Comparison of ENCODE assay signal across 8 cellular contexts in the genomic region with DNA sequence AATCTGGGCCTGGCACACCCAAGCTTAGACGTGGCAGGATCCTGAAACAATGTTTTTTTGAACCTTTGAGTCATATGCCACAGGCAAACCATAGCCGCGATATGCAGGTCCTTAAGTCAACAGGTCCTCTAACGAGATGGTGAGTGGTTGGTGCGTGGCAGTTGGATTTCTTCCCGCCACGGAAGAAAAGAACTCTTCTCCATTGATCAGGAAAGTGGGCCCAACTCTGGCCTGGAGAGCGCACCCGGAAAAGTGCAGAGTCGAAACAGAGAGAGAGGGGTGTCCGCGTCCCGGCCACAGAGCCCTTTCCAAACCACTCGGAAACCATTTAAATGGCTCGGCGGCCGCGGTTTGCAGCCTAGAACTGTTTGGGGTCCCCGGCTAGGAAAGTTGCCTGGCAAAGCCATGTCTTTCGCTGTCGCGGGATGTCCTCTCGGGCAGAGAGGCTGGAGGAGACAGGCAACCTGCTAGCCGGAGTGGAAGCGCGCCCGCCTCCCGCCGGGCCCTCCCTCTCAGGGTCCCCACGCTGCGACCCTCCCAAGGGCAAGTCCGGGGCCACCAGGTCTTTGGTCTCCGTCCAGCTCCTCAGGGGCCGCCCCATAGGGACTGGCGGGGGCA. TPM values are rescaled to one million over a fixed set of nuclear protein-coding genes. Genes with fewer than 3 reads are reported as not detected.
DNase-seq lines count a peak whose midpoint lies in the region; ATAC-seq and TF ChIP-seq lines count a peak whose summit lies in the region.

No MANE protein-coding gene starts in this region.

- no peaks in the 10 kb centered on the region for H3K27me3 ChIP-seq in esophagus (ENCODE audit: control insufficient read depth in 1 of 2, insufficient read depth in 2 of 2, low read length in 2 of 2)

- no peaks in the 10 kb centered on the region for H3K36me3 ChIP-seq in esophagus (ENCODE audit: control insufficient read depth in 2 of 2, insufficient read depth in 2 of 2, low read length in 1 of 2)

- H3K4me1 Mint-ChIP-seq in nephron = peaks cover 16% of the 10 kb centered on the region

- peaks cover 66% of the 10 kb centered on the region for H3K27me3 Mint-ChIP-seq in nephron (ENCODE audit: low read depth)

- ATAC-seq in HG02610 (IDR thresholded peaks at IDR 0.05; ENCODE audit: unreplicated experiment) (no peak), omental fat pad (ENCODE audit: low FRiP score) (no peak)

- peak overlapping the region; percentile 88 to 89 (median 89) for H3K4me3 Mint-ChIP-seq in nephron

- no peaks in the 10 kb centered on the region for H3K36me3 Mint-ChIP-seq in nephron (ENCODE audit: low read depth)

- DNase-seq in GM10248 (ENCODE audit: extremely low spot score) (peak; percentile 19), HEK293T (ENCODE audit: extremely low spot score) (peak; percentile 40), SW480 (ENCODE audit: low spot score) (peak; percentile 59), NCI-H446 (lab: John Stamatoyannopoulos, UW) (no peak), omental fat pad (ENCODE audit: low spot score) (no peak)

- H3K9me3 Mint-ChIP-seq in nephron = no peaks in the 10 kb centered on the region

- H3K27ac Mint-ChIP-seq in nephron = peak overlapping the region in 1 of 3 experiments; percentile 23

- H3K4me1 ChIP-seq in esophagus (ENCODE audit: control insufficient read depth in 2 of 2, insufficient read depth in 2 of 2, low read length in 1 of 2) = no peaks in the 10 kb centered on the region

- CTCF ChIA-PET in GM10248 (lab: Yijun Ruan, JAX) = no interaction called here
- CTCF ChIA-PET in HEK293T (lab: Yijun Ruan, JAX) = no interaction called here

- TF ChIP-seq CTCF in GM10248 (IDR thresholded peaks at IDR 0.05; ENCODE audit: control extremely low read depth, extremely low read depth, low read depth, missing control alignments) (no peak), nephron (IDR thresholded peaks at IDR 0.05; ENCODE audit: unreplicated experiment in 3 of 3) (no peak), omental fat pad (IDR thresholded peaks at IDR 0.05) (no peak)

- H3K27ac ChIP-seq in esophagus (ENCODE audit: low read depth in 2 of 2, low read length in 1 of 2) = peak overlapping the region; percentile 94 to 97

- 6 to 11% methylated on average over 33 to 35 of the region's 35 CpGs for WGBS in esophagus, 2 donors

- peak overlapping the region; percentile 63 to 97 for H3K4me3 ChIP-seq in esophagus (ENCODE audit: low read depth in 1 of 2, low read length in 2 of 2)

- POLR2A ChIA-PET in GM10248 (lab: Yijun Ruan, JAX) (no interaction called here), HEK293T (lab: Yijun Ruan, JAX) (no interaction called here)

- H3K9me3 ChIP-seq in esophagus (ENCODE audit: control insufficient read depth in 2 of 2, insufficient read depth in 1 of 2, low read depth in 1 of 2, low read length in 1 of 2) = peaks cover 0 to 4% of the 10 kb centered on the region in 2 donors

TF ChIP-seq in HEK293T, 16 proteins besides CTCF, POLR2A, EP300 and RAD21:
- TF ChIP-seq ARNT (IDR thresholded peaks at IDR 0.05) = no peak
- TF ChIP-seq SUZ12 (IDR thresholded peaks at IDR 0.05) = no peak
- TF ChIP-seq HDGF (IDR thresholded peaks at IDR 0.05; ENCODE audit: borderline replicate concordance) = no peak
- TF ChIP-seq FOXA1 (IDR thresholded peaks at IDR 0.05) = no peak
- TF ChIP-seq TARDBP (IDR thresholded peaks at IDR 0.05) = no peak
- no peak for TF ChIP-seq ZNF384 (IDR thresholded peaks at IDR 0.05)
- TF ChIP-seq, protein P1, sequence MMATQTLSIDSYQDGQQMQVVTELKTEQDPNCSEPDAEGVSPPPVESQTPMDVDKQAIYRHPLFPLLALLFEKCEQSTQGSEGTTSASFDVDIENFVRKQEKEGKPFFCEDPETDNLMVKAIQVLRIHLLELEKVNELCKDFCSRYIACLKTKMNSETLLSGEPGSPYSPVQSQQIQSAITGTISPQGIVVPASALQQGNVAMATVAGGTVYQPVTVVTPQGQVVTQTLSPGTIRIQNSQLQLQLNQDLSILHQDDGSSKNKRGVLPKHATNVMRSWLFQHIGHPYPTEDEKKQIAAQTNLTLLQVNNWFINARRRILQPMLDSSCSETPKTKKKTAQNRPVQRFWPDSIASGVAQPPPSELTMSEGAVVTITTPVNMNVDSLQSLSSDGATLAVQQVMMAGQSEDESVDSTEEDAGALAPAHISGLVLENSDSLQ (IDR thresholded peaks at IDR 0.05) = no peak

RNA-seq across cellular contexts. Expression of gene GALNT3, which starts 0.8 kb away (rescaled TPM):
- 10 to 100 TPM; 25.7 to 30.7 TPM for polyA plus RNA-seq in esophagus
- 1 to 10 TPM in 3 of 4 donors, under 1 TPM in 1; 0.82 to 2.7 (median 1.7) TPM for total RNA-seq in omental fat pad

Comparison
In these comparisons a context has a peak if more than half of its experiments do, and no peak if none do; other contexts are left out.
1. DNase-seq: peak in GM10248 (single experiment), HEK293T (single experiment) and SW480 (single experiment); none in NCI-H446 (0 of 2) and omental fat pad (single experiment).